Comparison of ENCODE assay signal across 9 cellular contexts in the genomic region with DNA sequence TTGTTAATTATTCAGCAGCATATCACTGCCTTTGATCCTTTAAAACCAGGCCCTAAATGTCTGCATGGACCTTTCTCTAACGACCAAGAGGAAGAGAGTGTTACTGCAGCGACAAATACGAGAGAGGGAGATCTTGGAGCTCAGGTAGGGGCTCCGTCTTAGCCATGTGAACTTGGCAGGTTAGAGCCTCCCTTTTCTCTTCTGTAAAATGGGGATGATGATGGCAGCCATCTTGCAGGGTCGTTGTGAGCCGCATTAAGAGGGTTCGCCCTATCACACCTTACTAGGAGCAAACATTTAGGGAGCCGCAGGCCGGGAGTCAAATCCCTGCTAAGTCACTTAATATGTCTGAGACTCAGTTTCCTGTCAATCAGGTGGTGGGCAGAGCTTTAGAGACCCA. TPM values are rescaled to one million over a fixed set of nuclear protein-coding genes. Genes with fewer than 3 reads are reported as not detected.
DNase-seq lines count a peak whose midpoint lies in the region; ATAC-seq and TF ChIP-seq lines count a peak whose summit lies in the region.
"Had no signal": no experiment of that assay in that cellular context is flagged by ENCODE, and none has a peak within 500 bp of the region (broad histone marks: within the 10 kb centered on the region; RNA-seq: fewer than 3 reads in every experiment).

No MANE protein-coding gene starts in this region.

- H3K36me3 Mint-ChIP-seq in T-helper 2 cell treated with Interferon-gamma antibody and Interleukin-4, amounts not matched to agents 5 μg/mL and 100 μg/mL, for 36 hours (ENCODE audit: low read depth) = peaks cover 36% of the 10 kb centered on the region
- peaks cover 4% of the 10 kb centered on the region for H3K36me3 Mint-ChIP-seq in progenitor cell of endocrine pancreas (ENCODE audit: insufficient read depth)

- intact Hi-C loops in adrenal gland (cut with DNase I) (no loop called here), left lung (cut with DNase I) (no loop called here), stomach (cut with DNase I; ENCODE audit: low total_unique reads) (no loop called here)

- H3K9me3 Mint-ChIP-seq in T-helper 2 cell treated with Interferon-gamma antibody and Interleukin-4, amounts not matched to agents 5 μg/mL and 100 μg/mL, for 36 hours = peaks cover 28% of the 10 kb centered on the region
- peaks cover 11% of the 10 kb centered on the region for H3K9me3 Mint-ChIP-seq in progenitor cell of endocrine pancreas (ENCODE audit: low read depth)

- H3K4me3 ChIP-seq in adrenal gland = peak overlapping the region in 2 of 4 donors; percentile 68 to 73
- peak overlapping the region; percentile 73 to 75 for H3K4me3 ChIP-seq in left lung
- H3K4me3 ChIP-seq in stomach = peak overlapping the region; percentile 52 to 61 (median 54)
- H3K4me3 ChIP-seq: A549 had no signal

- peak overlapping the region; percentile 85 for H3K4me3 Mint-ChIP-seq in T-helper 2 cell treated with Interferon-gamma antibody and Interleukin-4, amounts not matched to agents 5 μg/mL and 100 μg/mL, for 36 hours
- no peak overlapping the region for H3K4me3 Mint-ChIP-seq in progenitor cell of endocrine pancreas (ENCODE audit: low read depth)

- TF ChIP-seq POLR2A in adrenal gland (IDR thresholded peaks at IDR 0.05) (no peak), stomach (IDR thresholded peaks at IDR 0.05) (no peak)

- peaks cover 0 to 11% of the 10 kb centered on the region in 2 donors for H3K4me1 ChIP-seq in adrenal gland (replicated peaks in 1 of 2)
- peaks cover 6 to 68% of the 10 kb centered on the region in 2 donors for H3K4me1 ChIP-seq in left lung
- peaks cover under 1 to 35% (median 11%) of the 10 kb centered on the region in 4 donors for H3K4me1 ChIP-seq in stomach
- H3K4me1 ChIP-seq: A549 had no signal

- H3K27ac ChIP-seq in adrenal gland (peak overlapping the region in 3 of 5 donors; percentile 72 to 96 (median 79)), left lung (peak overlapping the region; percentile 85 to 88), stomach (peak overlapping the region in 4 of 5 donors; percentile 83 to 90 (median 84))
- H3K27ac ChIP-seq: A549 had no signal

- no peaks in the 10 kb centered on the region for H3K36me3 ChIP-seq in adrenal gland (replicated peaks in 1 of 2)
- H3K36me3 ChIP-seq in left lung = peaks cover 0 to 37% of the 10 kb centered on the region in 2 donors
- no peaks in the 10 kb centered on the region for H3K36me3 ChIP-seq in stomach

- no peak for TF ChIP-seq EP300 in stomach (IDR thresholded peaks at IDR 0.05)

- no peaks in the 10 kb centered on the region for H3K27me3 Mint-ChIP-seq in T-helper 2 cell treated with Interferon-gamma antibody and Interleukin-4, amounts not matched to agents 5 μg/mL and 100 μg/mL, for 36 hours (ENCODE audit: low read depth)
- H3K27me3 Mint-ChIP-seq in progenitor cell of endocrine pancreas = peaks cover 6% of the 10 kb centered on the region

- no peak for ATAC-seq in left lung
- ATAC-seq: A549 had no signal

- H3K9me3 ChIP-seq in adrenal gland (replicated peaks in 1 of 3) (no peaks in the 10 kb centered on the region), left lung (peaks cover 0 to 16% of the 10 kb centered on the region in 2 donors), stomach (peaks cover 0 to 14% (median 10%) of the 10 kb centered on the region in 4 donors)

- WGBS in adrenal gland, 4 donors = 49 to 78% (median 67%) methylated on average over 6 to 9 of the region's 9 CpGs
- WGBS in stomach, 5 donors = 69 to 85% (median 84%) methylated on average over 9 of the region's 9 CpGs

- H3K27me3 ChIP-seq in adrenal gland (no peaks in the 10 kb centered on the region), left lung (no peaks in the 10 kb centered on the region), stomach (no peaks in the 10 kb centered on the region)

- peaks cover 17% of the 10 kb centered on the region for H3K4me1 Mint-ChIP-seq in T-helper 2 cell treated with Interferon-gamma antibody and Interleukin-4, amounts not matched to agents 5 μg/mL and 100 μg/mL, for 36 hours (ENCODE audit: low read depth)
- no peaks in the 10 kb centered on the region for H3K4me1 Mint-ChIP-seq in progenitor cell of endocrine pancreas (ENCODE audit: low read depth)

- DNase-seq in T-helper 2 cell treated with Interferon-gamma antibody and Interleukin-4, amounts not matched to agents 5 μg/mL and 100 μg/mL, for 36 hours (ENCODE audit: low spot score) = no peak
- DNase-seq in T-helper 2 cell = no peak
- DNase-seq in adrenal gland = no peak
- DNase-seq in left lung = no peak
- no peak for DNase-seq in stomach
- DNase-seq in progenitor cell of endocrine pancreas (ENCODE audit: low spot score, unreplicated experiment) = no peak
- no peak for DNase-seq in stimulated activated CD4-positive, alpha-beta T cell treated with anti-CD3 and anti-CD28 coated beads, Interleukin-12 subunit alpha, Interleukin-12 subunit beta, amount 100 ng/mL, for 4 hours
- DNase-seq in medulla oblongata (ENCODE audit: extremely low spot score) = no peak

- TF ChIP-seq CTCF in adrenal gland (IDR thresholded peaks at IDR 0.05) (no peak), left lung (IDR thresholded peaks at IDR 0.05) (no peak), stomach (IDR thresholded peaks at IDR 0.05) (no peak), progenitor cell of endocrine pancreas (IDR thresholded peaks at IDR 0.05; ENCODE audit: unreplicated experiment) (no peak)

- H3K27ac Mint-ChIP-seq in T-helper 2 cell treated with Interferon-gamma antibody and Interleukin-4, amounts not matched to agents 5 μg/mL and 100 μg/mL, for 36 hours = no peak overlapping the region
- no peak overlapping the region for H3K27ac Mint-ChIP-seq in progenitor cell of endocrine pancreas

RNA-seq across cellular contexts. Expression of a gene that starts 1.6 kb away (rescaled TPM):
- total RNA-seq in adrenal gland (100 to 1,000 TPM in 5 of 8 donors, 10 to 100 TPM in 3; 69.2 to 214 (median 123) TPM), left lung (100 to 1,000 TPM; 173 to 354 TPM), stomach (10 to 100 TPM in 4 of 5 donors, 1 to 10 TPM in 1; 4.0 to 58.5 (median 44.3) TPM), progenitor cell of endocrine pancreas (0.64 and 0.91 TPM in 2 replicates)
- polyA plus RNA-seq in adrenal gland (100 to 1,000 TPM in 1 of 3 donors, 10 to 100 TPM in 2; 43.2 to 116 (median 96.7) TPM), stomach (10 to 100 TPM; 16.0 to 28.8 (median 21.5) TPM)

RNA-seq across cellular contexts. Expression of a gene that starts 24.6 kb away (rescaled TPM):
- total RNA-seq in adrenal gland (100 to 1,000 TPM in 3 of 8 donors, 10 to 100 TPM in 5; 51.9 to 136 (median 88.0) TPM), left lung (100 to 1,000 TPM; 111 to 264 TPM), stomach (10 to 100 TPM in 3 of 5 donors, 1 to 10 TPM in 1, not detected in 1; 7.2 to 88.3 (median 39.8) TPM), progenitor cell of endocrine pancreas (46.2 and 46.5 TPM in 2 replicates)
- polyA plus RNA-seq in adrenal gland (100 to 1,000 TPM in 2 of 3 donors, 10 to 100 TPM in 1; 60.0 to 242 (median 175) TPM), stomach (10 to 100 TPM; 64.4 to 92.1 (median 89.7) TPM)

RNA-seq across cellular contexts. Expression of a gene that starts 46.6 kb away (rescaled TPM):
- total RNA-seq in adrenal gland (100 to 1,000 TPM in 1 of 8 donors, 10 to 100 TPM in 7; 39.1 to 129 (median 68.1) TPM), left lung (10 to 100 TPM; 43.5 to 57.0 TPM), stomach (100 to 1,000 TPM in 2 of 5 donors, 10 to 100 TPM in 3; 18.0 to 145 (median 92.4) TPM), progenitor cell of endocrine pancreas (31.1 and 36.7 TPM in 2 replicates)
- polyA plus RNA-seq in adrenal gland (10 to 100 TPM; 26.7 to 46.9 (median 40.0) TPM), stomach (10 to 100 TPM; 32.8 to 63.8 (median 42.2) TPM)

RNA-seq across cellular contexts. Expression of a gene that starts 50.1 kb away (rescaled TPM):
- total RNA-seq in adrenal gland (100 to 1,000 TPM in 5 of 8 donors, 10 to 100 TPM in 3; 58.7 to 359 (median 120) TPM), left lung (10 to 100 TPM; 59.3 to 97.4 TPM), stomach (100 to 1,000 TPM in 2 of 5 donors, 10 to 100 TPM in 3; 67.0 to 235 (median 97.1) TPM), progenitor cell of endocrine pancreas (75.0 and 78.4 TPM in 2 replicates)
- polyA plus RNA-seq in adrenal gland (100 to 1,000 TPM in 2 of 3 donors, 10 to 100 TPM in 1; 59.6 to 176 (median 144) TPM), stomach (10 to 100 TPM; 29.1 to 42.7 (median 30.2) TPM)
